ENCODE assay signal across 15 cellular contexts in the genomic region with DNA sequence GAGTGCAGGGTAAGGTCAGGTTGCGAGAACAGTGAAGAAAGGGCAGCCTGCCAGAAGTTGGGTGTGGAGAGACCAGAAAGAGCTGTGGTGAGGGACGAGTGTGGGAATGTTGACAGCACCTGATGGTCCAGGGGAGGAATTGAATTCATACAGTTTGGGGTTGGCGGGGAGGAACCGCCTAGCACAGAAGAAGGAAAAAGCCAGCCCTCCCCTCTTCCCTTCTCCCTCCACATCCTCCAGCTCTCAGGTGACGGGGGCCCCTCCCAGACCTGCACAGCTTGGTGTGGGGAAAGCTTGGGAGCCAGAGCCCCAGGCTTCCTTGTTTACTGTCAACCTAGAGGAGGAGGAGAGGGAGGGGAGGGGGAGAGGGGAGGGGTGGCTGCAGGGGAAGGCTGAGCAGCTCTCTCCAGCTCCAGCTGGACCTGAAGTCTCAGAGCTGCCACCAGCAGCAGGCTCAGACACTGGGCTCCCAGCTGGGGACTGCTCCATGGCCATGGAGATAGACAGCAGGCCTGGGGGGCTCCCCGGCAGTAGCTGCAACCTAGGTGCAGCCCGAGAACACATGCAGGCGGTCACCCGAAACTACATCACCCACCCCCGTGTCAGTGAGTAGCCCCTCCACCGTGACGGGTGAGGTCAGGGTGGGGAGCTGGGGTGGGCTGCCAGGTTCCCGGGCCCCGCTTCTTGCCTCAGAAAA. TPM values are rescaled to one million over a fixed set of nuclear protein-coding genes. Genes with fewer than 3 reads are reported as not detected.
A peak's percentile ranks its signal among the peaks of the same experiment; 100 is the strongest.
DNase-seq lines count a peak whose midpoint lies in the region; ATAC-seq and TF ChIP-seq lines count a peak whose summit lies in the region.
"Had no signal": no experiment of that assay in that cellular context is flagged by ENCODE, and none has a peak within 500 bp of the region (broad histone marks: within the 10 kb centered on the region; RNA-seq: fewer than 3 reads in every experiment).

A gene (plus strand): TSS at position 433 of the 697 bp plus-strand sequence. CDS start 55 bp downstream, at position 488.

- no peak within 1 kb of the TSS for H3K27ac ChIP-seq in hepatocyte
- H3K27ac ChIP-seq in sigmoid colon, result no peak within 1 kb of the TSS
- H3K27ac ChIP-seq: A549, psoas muscle had no signal

- H3K9me2 ChIP-seq in hepatocyte (replicated peaks; ENCODE audit: insufficient read depth), result no peaks in the 10 kb centered on the region

- H3K4me2 ChIP-seq in hepatocyte, result no peak within 1 kb of the TSS
- H3K4me2 ChIP-seq: A549 had no signal

- TF ChIP-seq CTCF in hepatocyte (IDR thresholded peaks at IDR 0.05; ENCODE audit: poor library complexity) (no peak), sigmoid colon (IDR thresholded peaks at IDR 0.05) (no peak)

- peaks cover 22% of the 10 kb centered on the region for H3K27me3 ChIP-seq in hepatocyte
- H3K27me3 ChIP-seq in sigmoid colon, result peaks cover 0 to 48% (median 7%) of the 10 kb centered on the region in 3 donors

- no peak within 1 kb of the TSS for H2AFZ ChIP-seq in hepatocyte

- DNase-seq in NCI-H2171 treated with DMSO at 0.1 percent for 48 hours (lab: John Stamatoyannopoulos, UW) (peak; percentile 39), NCI-H2171 (lab: John Stamatoyannopoulos, UW) (no peak), NCI-H2107 treated with DMSO at 0.1 percent for 48 hours (lab: John Stamatoyannopoulos, UW; ENCODE audit: unreplicated experiment) (peak; percentile 93), hepatocyte (ENCODE audit: low spot score) (peak; percentile 44), sigmoid colon (peak; percentile 46), T-helper 2 cell (no peak)
- DNase-seq: anterior cingulate cortex; effector memory CD8-positive, alpha-beta T cell; psoas muscle had no signal

- intact Hi-C loops in sigmoid colon (cut with DNase I), result no loop called here

- H3K4me3 ChIP-seq in hepatocyte (no peak within 1 kb of the TSS), sigmoid colon (no peak within 1 kb of the TSS)
- H3K4me3 ChIP-seq: A549, lung, psoas muscle had no signal

- TF ChIP-seq POLR2A in sigmoid colon (IDR thresholded peaks at IDR 0.05), result no peak

- no peaks in the 10 kb centered on the region for H3K79me2 ChIP-seq in hepatocyte

- ATAC-seq in HG02840 (IDR thresholded peaks at IDR 0.05; ENCODE audit: low FRiP score, unreplicated experiment) (no peak), GM18517 (IDR thresholded peaks at IDR 0.05; ENCODE audit: unreplicated experiment) (no peak)
- ATAC-seq: effector memory CD8-positive, alpha-beta T cell; psoas muscle had no signal

- WGBS in hepatocyte (ENCODE audit: low lambda C conversion rate, missing lambda C conversion rate), result 60% methylated on average over 14 of the region's 14 CpGs
- 50 to 64% methylated on average over 14 of the region's 14 CpGs for WGBS in sigmoid colon, 2 donors

- no peaks in the 10 kb centered on the region for H4K20me1 ChIP-seq in hepatocyte (ENCODE audit: insufficient read depth, poor library complexity, severe bottlenecking)

- H3K4me1 ChIP-seq in hepatocyte (ENCODE audit: insufficient read depth) (no peaks in the 10 kb centered on the region), sigmoid colon (no peaks in the 10 kb centered on the region)
- H3K4me1 ChIP-seq: A549, psoas muscle had no signal

- H3K9me3 ChIP-seq in hepatocyte (ENCODE audit: low read depth) (no peaks in the 10 kb centered on the region), sigmoid colon (no peaks in the 10 kb centered on the region)
- H3K9me3 ChIP-seq: A549, psoas muscle had no signal

- H3K36me3 ChIP-seq in hepatocyte (replicated peaks; ENCODE audit: insufficient read depth, low read depth) (no peaks in the 10 kb centered on the region), sigmoid colon (no peaks in the 10 kb centered on the region)

- TF ChIP-seq EP300 in sigmoid colon (IDR thresholded peaks at IDR 0.05), result no peak

RNA-seq across cellular contexts. Expression of the gene that starts here (rescaled TPM):
- total RNA-seq in hepatocyte (0.84 and 1.7 TPM in 2 replicates), sigmoid colon (1 to 10 TPM in 1 of 4 donors, under 1 TPM in 1, not detected in 2; 0.66 to 1.9 TPM)
- polyA plus RNA-seq in hepatocyte (2.9 and 4.0 TPM in 2 replicates), sigmoid colon (under 1 TPM in 1 of 3 donors, not detected in 2; 0.16 TPM)
- total RNA-seq: glomerular endothelial cell, subcutaneous adipose tissue had no signal

Comparison
In these comparisons a context has a peak if more than half of its experiments do, and no peak if none do; other contexts are left out.
1. DNase-seq: peak in NCI-H2171 treated with DMSO at 0.1 percent for 48 hours (single experiment), NCI-H2107 treated with DMSO at 0.1 percent for 48 hours (single experiment), hepatocyte (single experiment) and sigmoid colon (single experiment); none in NCI-H2171 (single experiment) and T-helper 2 cell (0 of 5).